Comparison of ENCODE assay signal across 2 cellular contexts in the genomic region with DNA sequence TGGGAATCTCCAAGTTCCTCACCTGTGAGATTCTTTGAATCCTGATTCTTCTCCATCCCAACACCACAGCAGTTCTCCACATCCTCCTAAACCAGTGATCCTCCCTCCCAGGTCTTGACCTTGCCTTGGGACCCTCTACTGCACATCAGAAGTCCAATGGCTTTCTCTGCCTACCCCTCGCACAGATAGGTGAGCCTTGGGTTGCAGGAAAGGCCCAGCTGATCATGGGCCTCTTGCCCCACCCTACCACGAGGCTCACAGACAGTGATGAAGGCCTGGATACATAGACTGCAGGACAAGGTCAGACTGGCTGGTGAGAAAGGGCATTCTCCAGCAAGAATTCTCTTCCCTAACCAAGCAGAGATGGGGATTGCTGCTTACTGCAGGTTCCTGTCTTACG.
TF ChIP-seq lines count a peak whose summit lies in the region.

No MANE protein-coding gene starts in this region.

TF ChIP-seq in IMR-90, 13 proteins besides CTCF, POLR2A, EP300 and RAD21:
- TF ChIP-seq USF2 (IDR thresholded peaks at IDR 0.05; ENCODE audit: low read depth, low read length): no peak
- TF ChIP-seq RFX5 (IDR thresholded peaks at IDR 0.05; ENCODE audit: low read depth, low read length): no peak
- no peak for TF ChIP-seq RCOR1 (IDR thresholded peaks at IDR 0.05; ENCODE audit: insufficient replicate concordance, low read length)
- TF ChIP-seq BHLHE40 (IDR thresholded peaks at IDR 0.05; ENCODE audit: low read depth, low read length): no peak
- TF ChIP-seq MXI1 (IDR thresholded peaks at IDR 0.05; ENCODE audit: borderline replicate concordance, low read depth, low read length): no peak
- no peak for TF ChIP-seq NFE2L2 (IDR thresholded peaks at IDR 0.05; ENCODE audit: low read depth, low read length)
TF ChIP-seq in IMR-90: peak in this region for 0.

TF ChIP-seq in SK-N-SH, 30 proteins besides CTCF, POLR2A, EP300 and RAD21:
- TF ChIP-seq JUND (IDR thresholded peaks at IDR 0.05): no peak
- TF ChIP-seq POLR2AphosphoS5 (IDR thresholded peaks at IDR 0.05; ENCODE audit: low read depth, low read length): no peak
- TF ChIP-seq GATA2 (CRISPR knock-in tag; IDR thresholded peaks at IDR 0.05): no peak
- TF ChIP-seq NRF1 (IDR thresholded peaks at IDR 0.05; ENCODE audit: low read depth, low read length): no peak
- TF ChIP-seq ELF1 (IDR thresholded peaks at IDR 0.05): no peak
- no peak for TF ChIP-seq RXRA (IDR thresholded peaks at IDR 0.05; ENCODE audit: borderline replicate concordance, low read depth)
- TF ChIP-seq TEAD4 (IDR thresholded peaks at IDR 0.05; ENCODE audit: borderline replicate concordance, insufficient read depth): no peak
- no peak for TF ChIP-seq RFX5 (IDR thresholded peaks at IDR 0.05; ENCODE audit: low read length)
- no peak for TF ChIP-seq PBX3 (IDR thresholded peaks at IDR 0.05)
- TF ChIP-seq TAF1 (IDR thresholded peaks at IDR 0.05; ENCODE audit: borderline replicate concordance, low read depth, low read length): no peak
- TF ChIP-seq FOSL2 (IDR thresholded peaks at IDR 0.05; ENCODE audit: borderline replicate concordance, low read depth): no peak
- no peak for TF ChIP-seq MEF2A (IDR thresholded peaks at IDR 0.05; ENCODE audit: borderline replicate concordance, low read depth)
- TF ChIP-seq GABPA (IDR thresholded peaks at IDR 0.05; ENCODE audit: low read depth): no peak
- TF ChIP-seq MXI1 (IDR thresholded peaks at IDR 0.05; ENCODE audit: low read depth, low read length): no peak
TF ChIP-seq in SK-N-SH: peak in this region for 0.
